9 cellular contexts compared by ENCODE assay signal in the genomic region with DNA sequence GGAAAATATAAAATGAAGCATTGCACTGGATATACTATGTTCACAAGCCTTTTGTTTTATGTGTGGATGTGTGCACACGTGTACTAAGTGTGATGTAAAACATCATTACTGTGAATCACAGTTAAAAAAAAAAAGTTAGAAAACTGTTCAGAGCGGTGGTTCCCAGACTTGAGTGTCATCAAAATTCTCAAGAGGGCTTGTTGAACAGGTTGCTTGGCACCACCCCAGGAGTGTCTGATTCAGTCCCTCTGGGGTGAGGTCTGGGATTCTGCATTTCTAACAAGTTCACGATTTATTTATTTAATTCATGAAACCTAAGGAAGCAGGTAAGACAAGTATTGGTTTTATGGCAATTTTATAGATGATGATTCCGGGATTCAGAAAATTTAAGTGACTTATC. TPM values are rescaled to one million over a fixed set of nuclear protein-coding genes. Genes with fewer than 3 reads are reported as not detected.
DNase-seq lines count a peak whose midpoint lies in the region; ATAC-seq and TF ChIP-seq lines count a peak whose summit lies in the region.
"Had no signal": no experiment of that assay in that cellular context is flagged by ENCODE, and none has a peak within 500 bp of the region (broad histone marks: within the 10 kb centered on the region; RNA-seq: fewer than 3 reads in every experiment).

No MANE protein-coding gene starts in this region.

- no peak overlapping the region for H2BK20ac ChIP-seq in IMR-90 (ENCODE audit: low read depth, low read length)

- no peak overlapping the region for H3K4me3 ChIP-seq in IMR-90 (ENCODE audit: insufficient read depth, low read depth, low read length)
- H3K4me3 ChIP-seq in mesendoderm (ENCODE audit: low read length): no peak overlapping the region

- H2BK15ac ChIP-seq in IMR-90 (ENCODE audit: low read depth, low read length) (no peak overlapping the region), mesendoderm (replicated peaks; ENCODE audit: low read depth) (no peak overlapping the region)

- CTCF ChIA-PET in IMR-90 (lab: Yijun Ruan, JAX): no interaction called here
- CTCF ChIA-PET in activated CD8-positive, alpha-beta T cell treated with anti-CD3 and anti-CD28 coated beads, Interleukin-2, amount 10 ng/mL, durations not matched to agents 7 days and 5 days (lab: Charles Lee): interaction anchor here (1.0 to 1.5 kb wide), 2 partner anchors 30 to 83 kb away, joined by 3 to 4 read pairs; partner anchors contain the start of gene CASP3
- CTCF ChIA-PET in HEK293T (lab: Yijun Ruan, JAX): no interaction called here

- H3K4me1 ChIP-seq in IMR-90 (ENCODE audit: control insufficient read depth, insufficient read depth, low read length) (peaks cover 4% of the 10 kb centered on the region), mesendoderm (ENCODE audit: control insufficient read depth, low read depth, low read length) (no peaks in the 10 kb centered on the region)

- dilution Hi-C loops in IMR-90 (cut with HindIII; ENCODE audit: low sequenced_read_pairs, unreplicated experiment): no loop called here

- no peak overlapping the region for H4K91ac ChIP-seq in IMR-90 (ENCODE audit: insufficient read depth, low read depth, low read length)

- POLR2A ChIA-PET in IMR-90 (lab: Charles Lee; ENCODE audit: unreplicated experiment) (interaction anchor here (0.6 kb wide), 1 partner anchor 19 kb away, joined by 5 read pairs; no protein-coding TSS in a partner anchor), HEK293T (lab: Yijun Ruan, JAX) (interaction anchor here (0.7 to 2.8 kb wide), 3 partner anchors 9 to 194 kb away, joined by 3 to 43 read pairs (median 3); no protein-coding TSS in a partner anchor)
- POLR2A ChIA-PET in activated CD8-positive, alpha-beta T cell treated with anti-CD3 and anti-CD28 coated beads, Interleukin-2, amount 10 ng/mL, durations not matched to agents 7 days and 5 days (lab: Charles Lee): interaction anchor here (0.6 to 3.1 kb wide), 4 partner anchors 11 to 462 kb away, joined by 3 to 20 read pairs (median 4); no protein-coding TSS in a partner anchor

- H2BK120ac ChIP-seq in IMR-90 (ENCODE audit: low read depth, low read length) (no peak overlapping the region), mesendoderm (ENCODE audit: low read depth, low read length) (no peak overlapping the region)

- no peak overlapping the region for H3K27ac ChIP-seq in IMR-90 (ENCODE audit: insufficient read depth, low read length)
- no peak overlapping the region for H3K27ac ChIP-seq in mesendoderm (ENCODE audit: low read depth, low read length)

- H3K56ac ChIP-seq in IMR-90 (ENCODE audit: extremely low read depth, insufficient read depth, low read length): no peak overlapping the region
- no peak overlapping the region for H3K56ac ChIP-seq in mesendoderm (ENCODE audit: low read length)

- H3K9me3 ChIP-seq in IMR-90 (ENCODE audit: control insufficient read depth, insufficient read depth, low read length): no peaks in the 10 kb centered on the region

- no peaks in the 10 kb centered on the region for H3K9me1 ChIP-seq in IMR-90 (ENCODE audit: insufficient read depth, low read length)

- H2AK9ac ChIP-seq in IMR-90 (replicated peaks; ENCODE audit: low read depth, low read length, poor library complexity): no peak overlapping the region

- H3K36me3 ChIP-seq in IMR-90 (ENCODE audit: control insufficient read depth, insufficient read depth, low read length) (0 out of 2 replicates have a peak, but pooled peaks cover 2% of the 10 kb centered on the region), mesendoderm (ENCODE audit: control insufficient read depth, insufficient read depth, low read length) (no peaks in the 10 kb centered on the region)

- TF ChIP-seq RAD21 in IMR-90 (IDR thresholded peaks at IDR 0.05; ENCODE audit: low read length): no peak

- no peak overlapping the region for H2BK5ac ChIP-seq in IMR-90 (ENCODE audit: low read depth, low read length, poor library complexity, severe bottlenecking)
- no peak overlapping the region for H2BK5ac ChIP-seq in mesendoderm (ENCODE audit: low read length)

- DNase-seq in Daoy (ENCODE audit: low read depth): peak; percentile 24
- peak; percentile 35 for DNase-seq in IMR-90
- DNase-seq in activated CD8-positive, alpha-beta T cell treated with anti-CD3 and anti-CD28 coated beads, Interleukin-2, amount 10 ng/mL, durations not matched to agents 7 days and 5 days: no peak
- DNase-seq in mesendoderm: no peak
- no peak for DNase-seq in DMS153 treated with DMSO at 0.1 percent for 48 hours (lab: John Stamatoyannopoulos, UW; ENCODE audit: unreplicated experiment)
- DNase-seq in ACHN: no peak
- no peak for DNase-seq in HEK293T (ENCODE audit: extremely low spot score)
- DNase-seq: retina had no signal

- peaks cover 47% of the 10 kb centered on the region for H3K36me3 Mint-ChIP-seq in activated CD8-positive, alpha-beta T cell treated with anti-CD3 and anti-CD28 coated beads, Interleukin-2, amount 10 ng/mL, durations not matched to agents 7 days and 5 days (ENCODE audit: low read depth)

- H4K5ac ChIP-seq in IMR-90 (ENCODE audit: low read depth, low read length) (no peak overlapping the region), mesendoderm (ENCODE audit: low read length) (no peak overlapping the region)

- no peak overlapping the region for H2AFZ ChIP-seq in IMR-90 (replicated peaks; ENCODE audit: low read length, poor library complexity)

- H3K27ac Mint-ChIP-seq in activated CD8-positive, alpha-beta T cell treated with anti-CD3 and anti-CD28 coated beads, Interleukin-2, amount 10 ng/mL, durations not matched to agents 7 days and 5 days: peak overlapping the region; percentile 15

- peaks cover 32% of the 10 kb centered on the region for H3K79me2 ChIP-seq in mesendoderm (ENCODE audit: control insufficient read depth, insufficient read depth, low read length)

- H3K4me1 Mint-ChIP-seq in activated CD8-positive, alpha-beta T cell treated with anti-CD3 and anti-CD28 coated beads, Interleukin-2, amount 10 ng/mL, durations not matched to agents 7 days and 5 days (ENCODE audit: low read depth): peaks cover 54% of the 10 kb centered on the region

- H3K4me2 ChIP-seq in IMR-90 (ENCODE audit: low read depth, low read length) (no peak overlapping the region), mesendoderm (ENCODE audit: low read length) (no peak overlapping the region)

- H3K4me3 Mint-ChIP-seq in activated CD8-positive, alpha-beta T cell treated with anti-CD3 and anti-CD28 coated beads, Interleukin-2, amount 10 ng/mL, durations not matched to agents 7 days and 5 days: peak overlapping the region; percentile 98

- H3K18ac ChIP-seq in IMR-90 (ENCODE audit: low read depth, low read length) (no peak overlapping the region), mesendoderm (ENCODE audit: low read length) (no peak overlapping the region)

- H3K27me3 ChIP-seq in IMR-90 (ENCODE audit: control insufficient read depth, insufficient read depth, low read length) (no peaks in the 10 kb centered on the region), mesendoderm (ENCODE audit: insufficient read depth, low read length, poor library complexity) (no peaks in the 10 kb centered on the region)

- H3K23ac ChIP-seq in IMR-90 (ENCODE audit: low read depth, low read length): no peak overlapping the region
- no peak overlapping the region for H3K23ac ChIP-seq in mesendoderm (ENCODE audit: low read length)

- H2AK5ac ChIP-seq in IMR-90 (ENCODE audit: low read depth, low read length) (no peak overlapping the region), mesendoderm (ENCODE audit: low read length) (no peak overlapping the region)

- no peak overlapping the region for H3K14ac ChIP-seq in IMR-90 (replicated peaks; ENCODE audit: low read depth, low read length)

- TF ChIP-seq CTCF in IMR-90 (conservative IDR thresholded peaks at IDR 0.05; ENCODE audit: low read depth, low read length): no peak

- TF ChIP-seq POLR2A in IMR-90 (IDR thresholded peaks at IDR 0.05; ENCODE audit: low read depth, low read length): no peak

- BruUV-seq in IMR-90 (replicated peaks; lab: Mats Ljungman, UMichigan): no TSS peak

- intact Hi-C loops in IMR-90 (cut with micrococcal nuclease): loop anchor here (5.0 kb wide), 3 partner anchors 195 to 465 kb away; partner anchors contain the start of gene IRF2

- no peaks in the 10 kb centered on the region for H3K27me3 Mint-ChIP-seq in activated CD8-positive, alpha-beta T cell treated with anti-CD3 and anti-CD28 coated beads, Interleukin-2, amount 10 ng/mL, durations not matched to agents 7 days and 5 days (ENCODE audit: low read depth)

- no CpG with 5 or more reads among the region's 4 CpGs for WGBS in IMR-90 (ENCODE audit: extremely low coverage in 2 of 2, insufficient read length in 1 of 2), 2 experiments
- WGBS in mesendoderm (ENCODE audit: extremely low coverage, insufficient coverage, low lambda C conversion rate): no CpG with 5 or more reads among the region's 4 CpGs

- H3K79me1 ChIP-seq in IMR-90 (ENCODE audit: low read depth in 1 of 2, low read length in 2 of 2): peaks cover 11 to 27% of the 10 kb centered on the region in 2 experiments
- peaks cover 8% of the 10 kb centered on the region for H3K79me1 ChIP-seq in mesendoderm (ENCODE audit: low read length)

- no peaks in the 10 kb centered on the region for H3K9me3 Mint-ChIP-seq in activated CD8-positive, alpha-beta T cell treated with anti-CD3 and anti-CD28 coated beads, Interleukin-2, amount 10 ng/mL, durations not matched to agents 7 days and 5 days (ENCODE audit: insufficient read depth)

- H4K20me1 ChIP-seq in IMR-90 (ENCODE audit: insufficient read depth, low read length): no peaks in the 10 kb centered on the region; the same call in 1 of the 2 replicates

- in situ Hi-C loops in IMR-90 (cut with MboI; ENCODE audit: low sequenced_read_pairs) (no loop called here), ACHN (cut with HindIII; ENCODE audit: low pct_ligation_motif_present, low pct_unique_long_range_greater_than_20kb, low sequenced_read_pairs) (no loop called here)

- H4K8ac ChIP-seq in IMR-90 (ENCODE audit: low read depth in 2 of 2, low read length in 2 of 2) (no peak overlapping the region), mesendoderm (ENCODE audit: low read depth, low read length) (no peak overlapping the region)

- H3K4ac ChIP-seq in IMR-90 (ENCODE audit: low read depth, low read length) (no peak overlapping the region), mesendoderm (ENCODE audit: low read depth, low read length) (no peak overlapping the region)

- H3K9ac ChIP-seq in IMR-90 (ENCODE audit: low read depth, low read length) (no peak overlapping the region), mesendoderm (ENCODE audit: low read length) (peak overlapping the region; percentile 93)

- ATAC-seq in IMR-90 (ENCODE audit: low read depth): no peak
- no peak for ATAC-seq in activated CD8-positive, alpha-beta T cell treated with anti-CD3 and anti-CD28 coated beads, Interleukin-2, amount 10 ng/mL, durations not matched to agents 7 days and 5 days
- ATAC-seq in GM19463 (IDR thresholded peaks at IDR 0.05; ENCODE audit: unreplicated experiment): no peak

RNA-seq across cellular contexts. Expression of gene CENPU, which starts 1.8 kb away (rescaled TPM):
- 57.6 and 58.9 TPM in 2 replicates for total RNA-seq in Daoy (2014; rRNA removed; shearing (Covaris generic))
- 13.6 and 26.7 TPM in 2 replicates for total RNA-seq in IMR-90 (2012; rRNA removed)
- 12.0 and 14.6 TPM in 2 replicates for polyA plus RNA-seq in IMR-90 (2012; rRNA removed)
- 0.98 and 1.5 TPM in 2 replicates for polyA plus RNA-seq in IMR-90 (2012; cell fraction: cytosol; rRNA removed)
- polyA plus RNA-seq in IMR-90 (2012; cell fraction: nucleus; rRNA removed; ENCODE audit: low replicate concordance): 0.63 and 7.0 TPM in 2 replicates
- total RNA-seq in activated CD8-positive, alpha-beta T cell treated with anti-CD3 and anti-CD28 coated beads, Interleukin-2, amount 10 ng/mL, durations not matched to agents 7 days and 5 days: 10 to 100 TPM; 58.7 to 59.1 TPM
- polyA plus RNA-seq in mesendoderm (2013, experiment 1 of 2): 103 TPM
- 103 TPM for polyA plus RNA-seq in mesendoderm (2013, experiment 2 of 2)

Comparison
In these comparisons a context has a peak if more than half of its experiments do, and no peak if none do; other contexts are left out.
1. DNase-seq: peak in Daoy (single experiment) and IMR-90 (single experiment); none in activated CD8-positive, alpha-beta T cell treated with anti-CD3 and anti-CD28 coated beads, Interleukin-2, amount 10 ng/mL, durations not matched to agents 7 days and 5 days (single experiment), mesendoderm (single experiment), DMS153 treated with DMSO at 0.1 percent for 48 hours (single experiment), ACHN (single experiment) and HEK293T (single experiment).